ENCODE assay signal across 13 cellular contexts in genomic region chr16:4324479-4324868, GRCh38. TPM values are rescaled to one million over a fixed set of nuclear protein-coding genes. Genes with fewer than 3 reads are reported as not detected.
DNase-seq lines count a peak whose midpoint lies in the region; ATAC-seq and TF ChIP-seq lines count a peak whose summit lies in the region.
"Had no signal": no experiment of that assay in that cellular context is flagged by ENCODE, and none has a peak within 500 bp of the region (broad histone marks: within the 10 kb centered on the region; RNA-seq: fewer than 3 reads in every experiment).

No MANE protein-coding gene starts in this region.

- no peak overlapping the region for H3K14ac ChIP-seq in IMR-90 (replicated peaks; ENCODE audit: low read depth, low read length)

- H3K36me3 ChIP-seq in IMR-90 (ENCODE audit: control insufficient read depth, insufficient read depth, low read length) (no peaks in the 10 kb centered on the region; the same call in 1 of the 2 replicates), mucosa of stomach (ENCODE audit: control insufficient read depth, insufficient read depth, low read length) (no peaks in the 10 kb centered on the region), thoracic aorta (no peaks in the 10 kb centered on the region)

- in situ Hi-C loops in IMR-90 (cut with MboI; ENCODE audit: low sequenced_read_pairs): no loop called here

- WGBS in IMR-90 (ENCODE audit: extremely low coverage in 2 of 2, insufficient read length in 1 of 2), 2 experiments: 89% methylated on average over 7 of the region's 11 CpGs; no CpG with 5 or more reads in 1 of the 2 experiments

- H3K4me3 ChIP-seq in IMR-90 (ENCODE audit: insufficient read depth, low read depth, low read length) (no peak overlapping the region), dorsolateral prefrontal cortex (no peak overlapping the region), mucosa of stomach (ENCODE audit: low read length) (no peak overlapping the region), thoracic aorta (peak overlapping the region; percentile 54)

- H3K36me3 Mint-ChIP-seq in activated naive CD4-positive, alpha-beta T cell treated with anti-CD3 and anti-CD28 coated beads, Interleukin-2, amount 10 ng/mL, durations not matched to agents 7 days and 5 days: no peaks in the 10 kb centered on the region
- H3K36me3 Mint-ChIP-seq: CD4-positive, alpha-beta memory T cell had no signal

- H3K27ac Mint-ChIP-seq in activated naive CD4-positive, alpha-beta T cell treated with anti-CD3 and anti-CD28 coated beads, Interleukin-2, amount 10 ng/mL, durations not matched to agents 7 days and 5 days: no peak overlapping the region
- H3K27ac Mint-ChIP-seq: activated CD8-positive, alpha-beta T cell treated with anti-CD3 and anti-CD28 coated beads for 36 hours had no signal

- H4K20me1 ChIP-seq in IMR-90 (ENCODE audit: insufficient read depth, low read length): peaks cover 81% of the 10 kb centered on the region

- H2AK9ac ChIP-seq in IMR-90 (replicated peaks; ENCODE audit: low read depth, low read length, poor library complexity): peak overlapping the region; percentile 48

- no peak overlapping the region for H2AFZ ChIP-seq in IMR-90 (replicated peaks; ENCODE audit: low read length, poor library complexity)

- dilution Hi-C loops in IMR-90 (cut with HindIII; ENCODE audit: low sequenced_read_pairs, unreplicated experiment): no loop called here

- H3K4me3 Mint-ChIP-seq in activated naive CD4-positive, alpha-beta T cell treated with anti-CD3 and anti-CD28 coated beads, Interleukin-2, amount 10 ng/mL, durations not matched to agents 7 days and 5 days: no peak overlapping the region
- H3K4me3 Mint-ChIP-seq: activated CD8-positive, alpha-beta T cell treated with anti-CD3 and anti-CD28 coated beads for 36 hours; CD4-positive, alpha-beta memory T cell had no signal

- no peak overlapping the region for H2BK20ac ChIP-seq in IMR-90 (ENCODE audit: low read depth, low read length)

- TF ChIP-seq CTCF in IMR-90 (conservative IDR thresholded peaks at IDR 0.05; ENCODE audit: low read depth, low read length) (no peak), dorsolateral prefrontal cortex (IDR thresholded peaks at IDR 0.05 in 54 of 56, conservative IDR thresholded peaks at IDR 0.05 in 2 of 56; ENCODE audit: low read depth in 1 of 56, partially characterized antibody in 56 of 56) (no peak), thoracic aorta (IDR thresholded peaks at IDR 0.05) (no peak), GM10248 (IDR thresholded peaks at IDR 0.05; ENCODE audit: control extremely low read depth, extremely low read depth, low read depth, missing control alignments) (no peak)

- no peak for DNase-seq in IMR-90
- DNase-seq in dorsolateral prefrontal cortex: no peak
- no peak for DNase-seq in thoracic aorta (ENCODE audit: low spot score)
- no peak for DNase-seq in activated naive CD4-positive, alpha-beta T cell treated with anti-CD3 and anti-CD28 coated beads, Interleukin-2, amount 10 ng/mL, durations not matched to agents 7 days and 5 days
- DNase-seq in cerebellum (ENCODE audit: low spot score): no peak
- DNase-seq in CD1c-positive myeloid dendritic cell (ENCODE audit: extremely low spot score): no peak
- DNase-seq in GM10248 (ENCODE audit: extremely low spot score): no peak
- DNase-seq: activated CD8-positive, alpha-beta T cell treated with anti-CD3 and anti-CD28 coated beads for 36 hours; CD4-positive, alpha-beta memory T cell; cerebellar nuclear complex; NCI-H1105; NCI-H510A had no signal

- no peak for TF ChIP-seq RAD21 in IMR-90 (IDR thresholded peaks at IDR 0.05; ENCODE audit: low read length)

- peaks cover 30% of the 10 kb centered on the region for H3K4me1 ChIP-seq in IMR-90 (ENCODE audit: control insufficient read depth, insufficient read depth, low read length)
- H3K4me1 ChIP-seq in mucosa of stomach (ENCODE audit: control insufficient read depth, insufficient read depth, low read length): peaks cover 49% of the 10 kb centered on the region
- peaks cover 66 to 99% of the 10 kb centered on the region in 2 donors for H3K4me1 ChIP-seq in thoracic aorta (ENCODE audit: control insufficient read depth in 1 of 2, low read depth in 2 of 2)

- H3K27ac ChIP-seq in IMR-90 (ENCODE audit: insufficient read depth, low read length) (peak overlapping the region; percentile 10; the same call in 1 of the 2 replicates), dorsolateral prefrontal cortex (peak overlapping the region in 43 of 59 donors; percentile 19 to 88 (median 74)), thoracic aorta (peak overlapping the region; percentile 93 to 94)

- no peaks in the 10 kb centered on the region for H3K9me3 Mint-ChIP-seq in activated naive CD4-positive, alpha-beta T cell treated with anti-CD3 and anti-CD28 coated beads, Interleukin-2, amount 10 ng/mL, durations not matched to agents 7 days and 5 days
- H3K9me3 Mint-ChIP-seq: activated CD8-positive, alpha-beta T cell treated with anti-CD3 and anti-CD28 coated beads for 36 hours; CD4-positive, alpha-beta memory T cell had no signal

- no TSS peak for BruUV-seq in IMR-90 (replicated peaks; lab: Mats Ljungman, UMichigan)

- no peak overlapping the region for H2BK5ac ChIP-seq in IMR-90 (ENCODE audit: low read depth, low read length, poor library complexity, severe bottlenecking)

- no peak overlapping the region for H3K23ac ChIP-seq in IMR-90 (ENCODE audit: low read depth, low read length)

- peaks cover 8% of the 10 kb centered on the region for H3K4me1 Mint-ChIP-seq in activated naive CD4-positive, alpha-beta T cell treated with anti-CD3 and anti-CD28 coated beads, Interleukin-2, amount 10 ng/mL, durations not matched to agents 7 days and 5 days

- peak overlapping the region; percentile 89; the same call in 1 of the 2 replicates for H2AK5ac ChIP-seq in IMR-90 (ENCODE audit: low read depth, low read length)

- peaks cover 20 to 89% of the 10 kb centered on the region in 2 experiments for H3K79me1 ChIP-seq in IMR-90 (ENCODE audit: low read depth in 1 of 2, low read length in 2 of 2)

- no peak overlapping the region for H4K5ac ChIP-seq in IMR-90 (ENCODE audit: low read depth, low read length)

- H3K4ac ChIP-seq in IMR-90 (ENCODE audit: low read depth, low read length): peak overlapping the region; percentile 15; the same call in 1 of the 2 replicates

- ATAC-seq in IMR-90 (ENCODE audit: low read depth) (no peak), thoracic aorta (ENCODE audit: insufficient number of reproducible peaks, low FRiP score, low read depth) (no peak)
- ATAC-seq: activated CD8-positive, alpha-beta T cell treated with anti-CD3 and anti-CD28 coated beads for 36 hours had no signal

- intact Hi-C loops in IMR-90 (cut with micrococcal nuclease): no loop called here
- intact Hi-C loops in dorsolateral prefrontal cortex (cut with DNase I): loop anchor here in 1 of 2 donors (10.0 kb wide), 2 partner anchors 630 to 800 kb away; no protein-coding TSS in a partner anchor

- TF ChIP-seq POLR2A in IMR-90 (IDR thresholded peaks at IDR 0.05; ENCODE audit: low read depth, low read length): no peak

- H3K9me3 ChIP-seq in IMR-90 (ENCODE audit: control insufficient read depth, insufficient read depth, low read length) (no peaks in the 10 kb centered on the region), mucosa of stomach (ENCODE audit: control insufficient read depth, low read length) (no peaks in the 10 kb centered on the region), thoracic aorta (no peaks in the 10 kb centered on the region)

- H3K56ac ChIP-seq in IMR-90 (ENCODE audit: extremely low read depth, insufficient read depth, low read length): no peak overlapping the region

- H3K9ac ChIP-seq in IMR-90 (ENCODE audit: low read depth, low read length): peak overlapping the region; percentile 48; the same call in 1 of the 2 replicates
- peak overlapping the region; percentile 28 for H3K9ac ChIP-seq in mucosa of stomach (ENCODE audit: low read length)

- H3K9me1 ChIP-seq in IMR-90 (ENCODE audit: insufficient read depth, low read length): peaks cover 15% of the 10 kb centered on the region

- H3K4me2 ChIP-seq in IMR-90 (ENCODE audit: low read depth, low read length): peak overlapping the region; percentile 48; the same call in 1 of the 2 replicates

- CTCF ChIA-PET in IMR-90 (lab: Yijun Ruan, JAX) (no interaction called here), GM10248 (lab: Yijun Ruan, JAX) (interaction anchor here (1.6 to 17.8 kb wide), 2 partner anchors 15 to 70 kb away, joined by 4 to 201 read pairs; no protein-coding TSS in a partner anchor)
- CTCF ChIA-PET in activated naive CD4-positive, alpha-beta T cell treated with anti-CD3 and anti-CD28 coated beads, Interleukin-2, amount 10 ng/mL, durations not matched to agents 7 days and 5 days (lab: Charles Lee): no interaction called here

- no peak overlapping the region for H2BK15ac ChIP-seq in IMR-90 (ENCODE audit: low read depth, low read length)

- no peak overlapping the region for H4K91ac ChIP-seq in IMR-90 (ENCODE audit: insufficient read depth, low read depth, low read length)

- 0 out of 4 replicates have a peak overlapping the region, but pooled peaks of 1 of the 2 experiments have one; percentile 43 for H4K8ac ChIP-seq in IMR-90 (ENCODE audit: low read depth in 2 of 2, low read length in 2 of 2)

- peaks cover 60% of the 10 kb centered on the region for H3K27me3 Mint-ChIP-seq in activated naive CD4-positive, alpha-beta T cell treated with anti-CD3 and anti-CD28 coated beads, Interleukin-2, amount 10 ng/mL, durations not matched to agents 7 days and 5 days
- H3K27me3 Mint-ChIP-seq: activated CD8-positive, alpha-beta T cell treated with anti-CD3 and anti-CD28 coated beads for 36 hours; CD4-positive, alpha-beta memory T cell had no signal

- POLR2A ChIA-PET in IMR-90 (lab: Charles Lee; ENCODE audit: unreplicated experiment) (no interaction called here), GM10248 (lab: Yijun Ruan, JAX) (no interaction called here)

- H2BK120ac ChIP-seq in IMR-90 (ENCODE audit: low read depth, low read length): no peak overlapping the region

- no peak overlapping the region for H3K18ac ChIP-seq in IMR-90 (ENCODE audit: low read depth, low read length)

- no peaks in the 10 kb centered on the region for H3K27me3 ChIP-seq in IMR-90 (ENCODE audit: control insufficient read depth, insufficient read depth, low read length)
- no peaks in the 10 kb centered on the region for H3K27me3 ChIP-seq in dorsolateral prefrontal cortex
- no peaks in the 10 kb centered on the region for H3K27me3 ChIP-seq in mucosa of stomach (ENCODE audit: control insufficient read depth, insufficient read depth, low read length)
- no peaks in the 10 kb centered on the region for H3K27me3 ChIP-seq in thoracic aorta (replicated peaks; ENCODE audit: insufficient read depth)

RNA-seq across cellular contexts. Expression of gene GLIS2, which starts 8.6 kb away (rescaled TPM):
- 0.36 and 0.56 TPM in 2 replicates for total RNA-seq in IMR-90 (2012; rRNA removed)
- polyA plus RNA-seq in IMR-90 (2012; rRNA removed): 8.4 and 9.0 TPM in 2 replicates
- polyA plus RNA-seq in IMR-90 (2012; cell fraction: cytosol; rRNA removed): 6.1 and 12.6 TPM in 2 replicates
- polyA plus RNA-seq in IMR-90 (2012; cell fraction: nucleus; rRNA removed; ENCODE audit: low replicate concordance): 15.5 and 36.4 TPM in 2 replicates
- total RNA-seq in dorsolateral prefrontal cortex: 10 to 100 TPM in 35 of 120 experiments, 1 to 10 TPM in 85; 5.4 to 21.8 (median 8.4) TPM
- 10 to 100 TPM; 19.5 to 32.9 TPM for total RNA-seq in thoracic aorta
- total RNA-seq in cerebellum: 3.2 TPM
- polyA plus RNA-seq: CD4-positive, alpha-beta memory T cell had no signal

RNA-seq across cellular contexts. Expression of gene PAM16, which starts 26.6 kb away (rescaled TPM):
- total RNA-seq in IMR-90 (2012; rRNA removed): 17.9 and 25.6 TPM in 2 replicates
- polyA plus RNA-seq in IMR-90 (2012; rRNA removed): 48.4 and 69.5 TPM in 2 replicates
- polyA plus RNA-seq in IMR-90 (2012; cell fraction: cytosol; rRNA removed): 84.0 and 105 TPM in 2 replicates
- 70.0 and 101 TPM in 2 replicates for polyA plus RNA-seq in IMR-90 (2012; cell fraction: nucleus; rRNA removed; ENCODE audit: low replicate concordance)
- 10 to 100 TPM; 31.5 to 61.9 (median 44.6) TPM for total RNA-seq in dorsolateral prefrontal cortex
- 10 to 100 TPM; 18.4 to 21.1 TPM for total RNA-seq in thoracic aorta
- 19.1 TPM for total RNA-seq in cerebellum

RNA-seq across cellular contexts. Expression of gene VASN, which starts 47.2 kb away (rescaled TPM):
- total RNA-seq in IMR-90 (2012; rRNA removed): 9.3 and 10.3 TPM in 2 replicates
- 83.8 and 87.2 TPM in 2 replicates for polyA plus RNA-seq in IMR-90 (2012; rRNA removed)
- polyA plus RNA-seq in IMR-90 (2012; cell fraction: cytosol; rRNA removed): 83.6 and 183 TPM in 2 replicates
- 42.8 and 134 TPM in 2 replicates for polyA plus RNA-seq in IMR-90 (2012; cell fraction: nucleus; rRNA removed; ENCODE audit: low replicate concordance)
- 10 to 100 TPM in 84 of 120 experiments, 1 to 10 TPM in 36; 3.9 to 49.4 (median 12.1) TPM for total RNA-seq in dorsolateral prefrontal cortex
- total RNA-seq in thoracic aorta: 100 to 1,000 TPM; 197 to 217 TPM
- 2.4 TPM for total RNA-seq in cerebellum
- total RNA-seq: activated CD8-positive, alpha-beta T cell treated with anti-CD3 and anti-CD28 coated beads for 36 hours had no signal

RNA-seq across cellular contexts. Expression of gene TFAP4, which starts 51.7 kb away (rescaled TPM):
- 7.3 and 7.8 TPM in 2 replicates for total RNA-seq in IMR-90 (2012; rRNA removed)
- polyA plus RNA-seq in IMR-90 (2012; rRNA removed): 5.6 and 7.0 TPM in 2 replicates
- 3.0 and 5.3 TPM in 2 replicates for polyA plus RNA-seq in IMR-90 (2012; cell fraction: cytosol; rRNA removed)
- polyA plus RNA-seq in IMR-90 (2012; cell fraction: nucleus; rRNA removed; ENCODE audit: low replicate concordance): 6.5 and 10.4 TPM in 2 replicates
- total RNA-seq in dorsolateral prefrontal cortex: 10 to 100 TPM in 119 of 120 experiments, 1 to 10 TPM in 1; 9.7 to 30.2 (median 16.2) TPM
- total RNA-seq in thoracic aorta: 1 to 10 TPM; 3.5 to 7.6 TPM
- 7.6 TPM for total RNA-seq in cerebellum

Comparison
In these comparisons a context has a peak if more than half of its experiments do, and no peak if none do; other contexts are left out.
1. H3K27ac ChIP-seq: peak in every context shown above with its lines; median percentile 94 in thoracic aorta; 74 in dorsolateral prefrontal cortex; 10 in IMR-90.